ENCODE assay signal across 33 cellular contexts in genomic region chr5:126994485-126994884, GRCh38.
"Had no signal": no experiment of that assay in that cellular context is flagged by ENCODE, and none has a peak within 500 bp of the region (broad histone marks: within the 10 kb centered on the region; RNA-seq: fewer than 3 reads in every experiment).

No MANE protein-coding gene starts in this region.

- H3K27me3 Mint-ChIP-seq: activated B cell treated with CpG ODN at 0.5 μM for 24 hours; activated CD4-positive, alpha-beta memory T cell treated with anti-CD3 and anti-CD28 coated beads, Interleukin-2, amount 10 ng/mL, durations not matched to agents 7 days and 5 days; activated CD4-positive, alpha-beta T cell treated with anti-CD3 and anti-CD28 coated beads, Interleukin-2, amount 10 ng/mL, durations not matched to agents 7 days and 5 days; activated CD8-positive, alpha-beta memory T cell treated with anti-CD3 and anti-CD28 coated beads, Interleukin-2, amount 10 ng/mL, durations not matched to agents 7 days and 5 days; activated naive CD4-positive, alpha-beta T cell treated with anti-CD3 and anti-CD28 coated beads, Interleukin-2, amount 50 U/mL, for 24 hours; activated naive CD8-positive, alpha-beta T cell treated with anti-CD3 and anti-CD28 coated beads, Interleukin-2, amount 10 ng/mL, durations not matched to agents 7 days and 5 days; T-helper 17 cell had no signal

- H3K27ac Mint-ChIP-seq: activated B cell treated with CpG ODN at 0.5 μM for 24 hours; activated CD4-positive, alpha-beta memory T cell treated with anti-CD3 and anti-CD28 coated beads, Interleukin-2, amount 10 ng/mL, durations not matched to agents 7 days and 5 days; activated CD4-positive, alpha-beta T cell treated with anti-CD3 and anti-CD28 coated beads, Interleukin-2, amount 10 ng/mL, durations not matched to agents 7 days and 5 days; activated CD8-positive, alpha-beta memory T cell treated with anti-CD3 and anti-CD28 coated beads, Interleukin-2, amount 10 ng/mL, durations not matched to agents 7 days and 5 days; activated naive CD4-positive, alpha-beta T cell treated with anti-CD3 and anti-CD28 coated beads, Interleukin-2, amount 50 U/mL, for 24 hours; activated naive CD8-positive, alpha-beta T cell treated with anti-CD3 and anti-CD28 coated beads, Interleukin-2, amount 10 ng/mL, durations not matched to agents 7 days and 5 days; activated T-helper 1 cell treated with anti-CD3 and anti-CD28 coated beads, Interleukin-12 subunit alpha, Interleukin-12 subunit beta, Interleukin-2, Interleukin-4 antibody, amounts not matched to agents 30 ng/mL and 10 ng/mL and 1 ng/mL, durations not matched to agents 14 hours and 24 hours and 36 hours; activated T-helper 2 cell treated with anti-CD3 and anti-CD28 coated beads, Interferon-gamma antibody, Interleukin-2, Interleukin-4, amounts not matched to agents 10 μg/mL and 5 μg/mL and 100 μg/mL, durations not matched to agents 14 hours and 24 hours and 36 hours; brain; T-helper 17 cell; T-helper 2 cell treated with Interferon-gamma antibody and Interleukin-4, amounts not matched to agents 5 μg/mL and 100 μg/mL, for 36 hours had no signal

- H3K4me3 Mint-ChIP-seq: activated B cell treated with CpG ODN at 0.5 μM for 24 hours; activated CD4-positive, alpha-beta memory T cell treated with anti-CD3 and anti-CD28 coated beads, Interleukin-2, amount 10 ng/mL, durations not matched to agents 7 days and 5 days; activated CD4-positive, alpha-beta T cell treated with anti-CD3 and anti-CD28 coated beads, Interleukin-2, amount 10 ng/mL, durations not matched to agents 7 days and 5 days; activated CD8-positive, alpha-beta memory T cell treated with anti-CD3 and anti-CD28 coated beads, Interleukin-2, amount 10 ng/mL, durations not matched to agents 7 days and 5 days; activated naive CD4-positive, alpha-beta T cell treated with anti-CD3 and anti-CD28 coated beads, Interleukin-2, amount 50 U/mL, for 24 hours; activated naive CD8-positive, alpha-beta T cell treated with anti-CD3 and anti-CD28 coated beads, Interleukin-2, amount 10 ng/mL, durations not matched to agents 7 days and 5 days; activated T-helper 1 cell treated with anti-CD3 and anti-CD28 coated beads, Interleukin-12 subunit alpha, Interleukin-12 subunit beta, Interleukin-2, Interleukin-4 antibody, amounts not matched to agents 30 ng/mL and 10 ng/mL and 1 ng/mL, durations not matched to agents 14 hours and 24 hours and 36 hours; brain; T-helper 17 cell; T-helper 2 cell treated with Interferon-gamma antibody and Interleukin-4, amounts not matched to agents 5 μg/mL and 100 μg/mL, for 36 hours had no signal

- H3K9me3 ChIP-seq: ascending aorta, breast epithelium, colonic mucosa, esophagus squamous epithelium, gastroesophageal sphincter, heart right ventricle had no signal

- H3K9me3 Mint-ChIP-seq: activated CD4-positive, alpha-beta memory T cell treated with anti-CD3 and anti-CD28 coated beads, Interleukin-2, amount 10 ng/mL, durations not matched to agents 7 days and 5 days; activated naive CD4-positive, alpha-beta T cell treated with anti-CD3 and anti-CD28 coated beads, Interleukin-2, amount 50 U/mL, for 24 hours; activated T-helper 1 cell treated with anti-CD3 and anti-CD28 coated beads, Interleukin-12 subunit alpha, Interleukin-12 subunit beta, Interleukin-2, Interleukin-4 antibody, amounts not matched to agents 30 ng/mL and 10 ng/mL and 1 ng/mL, durations not matched to agents 14 hours and 24 hours and 36 hours had no signal

- H3K27me3 ChIP-seq: ascending aorta, breast epithelium, cardiac muscle cell, colonic mucosa, esophagus squamous epithelium, gastroesophageal sphincter, heart right ventricle had no signal

- H3K36me3 ChIP-seq: ascending aorta, breast epithelium, cardiac muscle cell, colonic mucosa, esophagus squamous epithelium, gastroesophageal sphincter, heart right ventricle, WERI-Rb-1 had no signal

- H3K36me3 Mint-ChIP-seq: activated CD8-positive, alpha-beta memory T cell treated with anti-CD3 and anti-CD28 coated beads, Interleukin-2, amount 10 ng/mL, durations not matched to agents 7 days and 5 days had no signal

- DNase-seq: activated B cell treated with CpG ODN at 0.5 μM for 24 hours; activated CD4-positive, alpha-beta memory T cell treated with anti-CD3 and anti-CD28 coated beads, Interleukin-2, amount 10 ng/mL, durations not matched to agents 7 days and 5 days; activated CD4-positive, alpha-beta T cell treated with anti-CD3 and anti-CD28 coated beads for 4 hours; activated CD4-positive, alpha-beta T cell treated with anti-CD3 and anti-CD28 coated beads, Interleukin-2, amount 10 ng/mL, durations not matched to agents 7 days and 5 days; activated CD4-positive, alpha-beta T cell treated with anti-CD3 and anti-CD28 coated beads, Interleukin-2, amount 50 U/mL, for 4 hours; activated CD8-positive, alpha-beta memory T cell treated with anti-CD3 and anti-CD28 coated beads, Interleukin-2, amount 10 ng/mL, durations not matched to agents 7 days and 5 days; activated CD8-positive, alpha-beta memory T cell treated with anti-CD3 and anti-CD28 coated beads, Interleukin-2, amount 50 U/mL, for 4 hours; activated effector memory CD4-positive, alpha-beta T cell treated with anti-CD3 and anti-CD28 coated beads, Interleukin-2, amount 50 U/mL, for 16 hours; activated naive CD8-positive, alpha-beta T cell treated with anti-CD3 and anti-CD28 coated beads, Interleukin-2, amount 10 ng/mL, durations not matched to agents 7 days and 5 days; activated T-cell treated with anti-CD3 and anti-CD28 coated beads, Interleukin-2, amount 50 U/mL, for 1 hour; activated T-cell treated with anti-CD3 and anti-CD28 coated beads, Interleukin-2, amount 50 U/mL, for 48 hours; central memory CD4-positive, alpha-beta T cell; cerebellar nuclear complex; colonic mucosa; effector CD8-positive, alpha-beta T cell; esophagus squamous epithelium; foreskin melanocyte; heart right ventricle; T-helper 1 cell; T-helper 17 cell; T1000; WERI-Rb-1 had no signal

- H3K4me3 ChIP-seq: ascending aorta, breast epithelium, cardiac muscle cell, colonic mucosa, esophagus squamous epithelium, gastroesophageal sphincter, heart right ventricle had no signal

- ATAC-seq: activated CD4-positive, CD25-positive, alpha-beta regulatory T cell treated with anti-CD3 and anti-CD28 coated beads, Interleukin-2, amount 50 U/mL, for 24 hours; activated CD8-positive, alpha-beta memory T cell treated with anti-CD3 and anti-CD28 coated beads, Interleukin-2, amount 10 ng/mL, durations not matched to agents 7 days and 5 days; gastroesophageal sphincter; T-helper 17 cell had no signal

- H3K27ac ChIP-seq: ascending aorta, breast epithelium, cardiac muscle cell, colonic mucosa, epithelial cell of prostate, esophagus squamous epithelium, gastroesophageal sphincter, WERI-Rb-1 had no signal

- H3K4me1 ChIP-seq: breast epithelium, colonic mucosa, esophagus squamous epithelium, gastroesophageal sphincter had no signal

- H3K4me1 Mint-ChIP-seq: activated CD4-positive, alpha-beta memory T cell treated with anti-CD3 and anti-CD28 coated beads, Interleukin-2, amount 10 ng/mL, durations not matched to agents 7 days and 5 days; activated CD8-positive, alpha-beta memory T cell treated with anti-CD3 and anti-CD28 coated beads, Interleukin-2, amount 10 ng/mL, durations not matched to agents 7 days and 5 days; T-helper 17 cell had no signal
